8 cellular contexts compared by ENCODE assay signal in genomic region chr4:110196206-110196870, GRCh38. TPM values are rescaled to one million over a fixed set of nuclear protein-coding genes. Genes with fewer than 3 reads are reported as not detected.
DNase-seq lines count a peak whose midpoint lies in the region; ATAC-seq and TF ChIP-seq lines count a peak whose summit lies in the region.

No MANE protein-coding gene starts in this region.

- H3K27ac ChIP-seq in osteoblast (ENCODE audit: low read depth, low read length) (peak overlapping the region; percentile 72), uterus (peak overlapping the region; percentile 74 to 91)

- TF ChIP-seq CTCF in BE2C (IDR thresholded peaks at IDR 0.05; ENCODE audit: low read depth, low read length) (no peak), osteoblast (IDR thresholded peaks at IDR 0.05; ENCODE audit: extremely low read depth, low read depth, low read length) (no peak), uterus (IDR thresholded peaks at IDR 0.05) (no peak)

- H3K27ac Mint-ChIP-seq in activated naive CD4-positive, alpha-beta T cell treated with anti-CD3 and anti-CD28 coated beads, Interleukin-2, amount 50 U/mL, for 24 hours = peak overlapping the region; percentile 99

- no peaks in the 10 kb centered on the region for H3K9me3 Mint-ChIP-seq in activated naive CD4-positive, alpha-beta T cell treated with anti-CD3 and anti-CD28 coated beads, Interleukin-2, amount 50 U/mL, for 24 hours

- H3K27me3 Mint-ChIP-seq in activated naive CD4-positive, alpha-beta T cell treated with anti-CD3 and anti-CD28 coated beads, Interleukin-2, amount 50 U/mL, for 24 hours = no peaks in the 10 kb centered on the region

- ATAC-seq in HG03342 (IDR thresholded peaks at IDR 0.05; ENCODE audit: unreplicated experiment) = peak; percentile 25

- peaks cover 28% of the 10 kb centered on the region for H3K4me1 Mint-ChIP-seq in activated naive CD4-positive, alpha-beta T cell treated with anti-CD3 and anti-CD28 coated beads, Interleukin-2, amount 50 U/mL, for 24 hours

- DNase-seq in BE2C (peak; percentile 66), RKO (ENCODE audit: low spot score) (peak; percentile 69), head of caudate nucleus (peak; percentile 15 to 82 (median 58)), osteoblast (ENCODE audit: insufficient read length, low spot score, missing footprints) (peak; percentile 87), uterus (peak; percentile 23 to 53)

- no peaks in the 10 kb centered on the region for H4K20me1 ChIP-seq in osteoblast (ENCODE audit: insufficient read depth, low read length)

- intact Hi-C loops in head of caudate nucleus (cut with DNase I) (loop anchor here (5.0 kb wide), 1 partner anchor 144 kb away; no protein-coding TSS in a partner anchor), uterus (cut with DNase I; ENCODE audit: low total_unique reads) (no loop called here)

- peaks cover 3% of the 10 kb centered on the region for H3K36me3 Mint-ChIP-seq in activated naive CD4-positive, alpha-beta T cell treated with anti-CD3 and anti-CD28 coated beads, Interleukin-2, amount 50 U/mL, for 24 hours

- 0 out of 2 replicates have a peak, but pooled peaks cover 9% of the 10 kb centered on the region for H3K36me3 ChIP-seq in BE2C
- H3K36me3 ChIP-seq in osteoblast (ENCODE audit: insufficient read depth, low read length) = peaks cover 5% of the 10 kb centered on the region
- no peaks in the 10 kb centered on the region for H3K36me3 ChIP-seq in uterus

- H3K4me3 ChIP-seq in BE2C (ENCODE audit: low read depth, low read length) (peak overlapping the region; percentile 98), osteoblast (ENCODE audit: insufficient read depth, low read length) (peak overlapping the region; percentile 95), uterus (peak overlapping the region; percentile 49 to 66)

- peak overlapping the region; percentile 96 for H3K4me3 Mint-ChIP-seq in activated naive CD4-positive, alpha-beta T cell treated with anti-CD3 and anti-CD28 coated beads, Interleukin-2, amount 50 U/mL, for 24 hours

- H2AFZ ChIP-seq in osteoblast (ENCODE audit: low read length) = peak overlapping the region; percentile 98

- H3K9me3 ChIP-seq in BE2C (no peaks in the 10 kb centered on the region), osteoblast (ENCODE audit: low read depth, low read length) (no peaks in the 10 kb centered on the region), uterus (no peaks in the 10 kb centered on the region)

- peak overlapping the region; percentile 98 for H3K4me2 ChIP-seq in osteoblast (ENCODE audit: insufficient read depth, low read length)

- TF ChIP-seq POLR2A in GM19193 (IDR thresholded peaks at IDR 0.05; ENCODE audit: extremely low read depth, insufficient read depth, insufficient read length) (peak; percentile 65), uterus (IDR thresholded peaks at IDR 0.05) (peak; percentile 10 to 29)

- H3K4me1 ChIP-seq in BE2C (peaks cover 15% of the 10 kb centered on the region), osteoblast (ENCODE audit: insufficient read depth, low read length) (peaks cover 17% of the 10 kb centered on the region), uterus (no peaks in the 10 kb centered on the region)

- peaks cover 55% of the 10 kb centered on the region for H3K79me2 ChIP-seq in osteoblast (ENCODE audit: insufficient read depth, low read length)

- H3K27me3 ChIP-seq in BE2C (no peaks in the 10 kb centered on the region), osteoblast (ENCODE audit: insufficient read depth, low read length) (no peaks in the 10 kb centered on the region), uterus (no peaks in the 10 kb centered on the region)

RNA-seq across cellular contexts. Expression of gene ELOVL6, which starts 2.1 kb away (rescaled TPM):
- polyA plus RNA-seq in BE2C (2012; ENCODE audit: insufficient read depth, insufficient read length, low read depth) = 21.2 TPM
- 12.7 and 19.7 TPM in 2 replicates for total RNA-seq in osteoblast
- total RNA-seq in uterus = 10 to 100 TPM in 1 of 4 donors, 1 to 10 TPM in 2, not detected in 1; 5.5 to 12.9 (median 9.7) TPM

Comparison
In these comparisons a context has a peak if more than half of its experiments do, and no peak if none do; other contexts are left out.
1. Peak in every context shown above with its lines: DNase-seq, ATAC-seq, H3K4me3 ChIP-seq and H3K27ac ChIP-seq.